ENCODE assay signal across 2 cellular contexts in genomic region chr22:38706101-38706884, GRCh38.
A peak's percentile ranks its signal among the peaks of the same experiment; 100 is the strongest.
TF ChIP-seq lines count a peak whose summit lies in the region.

No MANE protein-coding gene starts in this region.

TF ChIP-seq in HEK293, 187 proteins besides CTCF, POLR2A, EP300 and RAD21 (continued from another document):
- TF ChIP-seq ZBTB48 (tag by site-specific recombination; IDR thresholded peaks at IDR 0.05) (peak; percentile 67; the same call in 1 of the 2 replicates), EGR2 (tag by site-specific recombination; IDR thresholded peaks at IDR 0.05; ENCODE audit: low read depth) (peak; percentile 74), ZSCAN30 (tag by site-specific recombination; IDR thresholded peaks at IDR 0.05) (peak; percentile 67; the same call in 1 of the 2 replicates), ZNF398 (tag by site-specific recombination; IDR thresholded peaks at IDR 0.05) (peak; percentile 56; the same call in 1 of the 2 replicates), HOXC10 (CRISPR knock-in tag; IDR thresholded peaks at IDR 0.05) (0 out of 2 replicates have a peak, but pooled peaks have one; percentile 86), ZNF596 (tag by site-specific recombination; IDR thresholded peaks at IDR 0.05) (peak; percentile 38; the same call in 1 of the 2 replicates), ZNF423 (tag by site-specific recombination; IDR thresholded peaks at IDR 0.05) (no peak)

TF ChIP-seq in GM12878, 131 proteins besides CTCF, POLR2A, EP300 and RAD21 (continued from another document):
- TF ChIP-seq NFYA (IDR thresholded peaks at IDR 0.05; ENCODE audit: borderline replicate concordance, low read depth, low read length) (no peak), NFIC (IDR thresholded peaks at IDR 0.05; ENCODE audit: low read depth, low read length) (no peak), ZNF592 (IDR thresholded peaks at IDR 0.05) (no peak), RCOR1 (conservative IDR thresholded peaks at IDR 0.05; ENCODE audit: low read depth, low read length) (no peak), SIN3A (IDR thresholded peaks at IDR 0.05; ENCODE audit: low read depth, low read length) (peak; percentile 70), ZBED1 (IDR thresholded peaks at IDR 0.05; ENCODE audit: borderline replicate concordance) (no peak), ZBTB11 (CRISPR knock-in tag; IDR thresholded peaks at IDR 0.05) (no peak), MLLT1 (IDR thresholded peaks at IDR 0.05) (0 out of 2 replicates have a peak, but pooled peaks have one; percentile 45), EZH2 (IDR thresholded peaks at IDR 0.05; ENCODE audit: borderline replicate concordance, control insufficient read depth, low read depth, low read length) (no peak), IRF4 (IDR thresholded peaks at IDR 0.05; ENCODE audit: low read depth, low read length) (no peak), SRF (IDR thresholded peaks at IDR 0.05; ENCODE audit: low read depth in 2 of 2, low read length in 2 of 2) (no peak), PKNOX1 (IDR thresholded peaks at IDR 0.05) (no peak), ASH2L (IDR thresholded peaks at IDR 0.05; ENCODE audit: borderline replicate concordance, low read depth) (no peak), ZNF274 (IDR thresholded peaks at IDR 0.05; ENCODE audit: insufficient read depth, insufficient read length) (no peak), SKIL (IDR thresholded peaks at IDR 0.05; ENCODE audit: low read depth, poor library complexity, severe bottlenecking) (no peak), MTA2 (IDR thresholded peaks at IDR 0.05; ENCODE audit: low read depth) (no peak)
